In genomic region chr17:3621146-3621720, GRCh38 we compare ENCODE assay signal across 1 cellular context.
TF ChIP-seq lines count a peak whose summit lies in the region.

No MANE protein-coding gene starts in this region.

TF ChIP-seq in HEK293, 187 proteins besides CTCF, POLR2A, EP300 and RAD21 (continued from another document):
- no peak for TF ChIP-seq PRDM2 (tag by site-specific recombination; IDR thresholded peaks at IDR 0.05; ENCODE audit: borderline replicate concordance)
TF ChIP-seq in HEK293: peak in this region for 1.
